10 cellular contexts compared by ENCODE assay signal in genomic region chr10:133269367-133269766, GRCh38. TPM values are rescaled to one million over a fixed set of nuclear protein-coding genes. Genes with fewer than 3 reads are reported as not detected.
"Had no signal": no experiment of that assay in that cellular context is flagged by ENCODE, and none has a peak within 500 bp of the region (broad histone marks: within the 10 kb centered on the region; RNA-seq: fewer than 3 reads in every experiment).

No MANE protein-coding gene starts in this region.

- H3K4me2 ChIP-seq: GM23338, KMS-11 had no signal

- H3K4me1 Mint-ChIP-seq: GM23338, H9 had no signal

- FAIRE-seq: H1, H54, HepG2 had no signal

- H3K27me3 Mint-ChIP-seq: IgD-negative memory B cell had no signal

- DNase-seq: H9, HCEC 1CT had no signal

- H3K27ac Mint-ChIP-seq: GM23338, H9 had no signal

- H2AFZ ChIP-seq: GM23338 had no signal

- H3K4me3 Mint-ChIP-seq: GM23338, H9, IgD-negative memory B cell had no signal

- H3K4me3 ChIP-seq: GM23338 had no signal

- H3K9me3 Mint-ChIP-seq: GM23338, H9, IgD-negative memory B cell had no signal

- H3K27ac ChIP-seq: HL-60, KMS-11 had no signal

- ATAC-seq: GM23338, HepG2 had no signal

- H3K9ac ChIP-seq: KMS-11 had no signal

RNA-seq across cellular contexts. Expression of gene VENTX, which starts 31.7 kb away (rescaled TPM):
- total RNA-seq: HepG2 had no signal
- polyA plus RNA-seq: HepG2, IgD-negative memory B cell had no signal

RNA-seq across cellular contexts. Expression of gene UTF1, which starts 39.4 kb away (rescaled TPM):
- total RNA-seq: HepG2, HT1080 had no signal
- polyA plus RNA-seq: HepG2, IgD-negative memory B cell had no signal
